ENCODE assay signal across 28 cellular contexts in the genomic region with DNA sequence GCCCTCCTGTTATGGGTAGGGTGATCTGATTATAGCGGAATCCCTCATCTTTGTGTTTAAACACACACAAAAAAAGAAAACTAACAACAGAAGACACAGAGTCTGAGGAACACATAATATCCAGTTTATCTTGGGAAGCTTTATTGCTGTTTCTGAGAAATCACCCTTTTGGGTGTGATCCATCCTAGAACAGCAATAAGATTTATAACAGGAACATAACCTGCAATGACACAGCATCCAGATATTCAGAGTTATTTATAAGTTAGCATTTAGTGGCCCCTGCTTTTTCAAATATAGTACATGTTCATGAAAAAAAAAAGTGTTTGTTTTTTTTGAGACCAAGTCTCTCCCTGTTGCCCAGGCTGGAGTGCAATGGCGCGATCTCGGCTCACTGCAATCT.
"Had no signal": no experiment of that assay in that cellular context is flagged by ENCODE, and none has a peak within 500 bp of the region (broad histone marks: within the 10 kb centered on the region; RNA-seq: fewer than 3 reads in every experiment).

No MANE protein-coding gene starts in this region.

- H3K9ac ChIP-seq: neural progenitor cell had no signal

- H3K4me1 ChIP-seq: left lung, neural progenitor cell, sigmoid colon, spleen, tibial nerve, upper lobe of right lung had no signal

- H3K27me3 ChIP-seq: left lung, neural progenitor cell, neutrophil, sigmoid colon, spleen, tibial nerve, upper lobe of right lung had no signal

- ATAC-seq: left cardiac atrium; left lung; natural killer cell; right cardiac atrium; stimulated activated memory B cell treated with anti-CD40 and anti-IgM and Interleukin-4, amounts not matched to agents 10 μg/mL and 1 μg/mL and 100 μg/mL, for 72 hours; stimulated activated naive CD8-positive, alpha-beta T cell treated with anti-CD3 and anti-CD28 coated beads, Interleukin-15, amount 100 ng/mL, for 72 hours; upper lobe of right lung had no signal

- H3K36me3 ChIP-seq: left lung, neural progenitor cell, neutrophil, ovary, sigmoid colon, spleen, tibial nerve, upper lobe of right lung had no signal

- H3K27ac ChIP-seq: left lung, neural progenitor cell, neutrophil, ovary, sigmoid colon, spleen, tibial nerve, upper lobe of right lung had no signal

- DNase-seq: head of caudate nucleus; hypothalamus; islet precursor cell; kidney glomerular epithelial cell; left cardiac atrium; left lung; mesendoderm; naive B cell; natural killer cell; nephron progenitor cell; occipital lobe; ovary; retina; sigmoid colon; spleen; stimulated activated CD4-positive, alpha-beta T cell treated with anti-CD3 and anti-CD28 coated beads, Interleukin-2, amount 100 ng/mL, for 48 hours; stimulated activated CD4-positive, alpha-beta T cell treated with anti-CD3 and anti-CD28 coated beads, Interleukin-4, amount 100 ng/mL, for 4 hours; stimulated activated CD8-positive, alpha-beta memory T cell treated with anti-CD3 and anti-CD28 coated beads, Interleukin-4, amount 100 ng/mL, for 48 hours; stimulated activated naive CD4-positive, alpha-beta T cell treated with Interleukin-2 at 50 U/mL for 16 hours; stimulated activated naive CD8-positive, alpha-beta T cell treated with anti-CD3 and anti-CD28 coated beads, Interleukin-15, amount 100 ng/mL, for 72 hours; substantia nigra; upper lobe of right lung had no signal

- H3K9me3 ChIP-seq: left lung, neutrophil, ovary, sigmoid colon, spleen, tibial nerve, upper lobe of right lung had no signal

- H3K4me3 ChIP-seq: left lung, lung, neural progenitor cell, ovary, sigmoid colon, spleen, tibial nerve, upper lobe of right lung had no signal
